In genomic region chr6:106094964-106095335, GRCh38 we compare ENCODE assay signal across 21 cellular contexts. TPM values are rescaled to one million over a fixed set of nuclear protein-coding genes. Genes with fewer than 3 reads are reported as not detected.
DNase-seq lines count a peak whose midpoint lies in the region; ATAC-seq and TF ChIP-seq lines count a peak whose summit lies in the region.
"Had no signal": no experiment of that assay in that cellular context is flagged by ENCODE, and none has a peak within 500 bp of the region (broad histone marks: within the 10 kb centered on the region; RNA-seq: fewer than 3 reads in every experiment).

No MANE protein-coding gene starts in this region.

- peak overlapping the region; percentile 97 for H3K27ac ChIP-seq in epithelial cell of prostate
- peak overlapping the region in 3 of 4 donors; percentile 20 to 87 (median 41) for H3K27ac ChIP-seq in transverse colon
- H3K27ac ChIP-seq: brain microvascular endothelial cell, ovary had no signal

- no peak for TF ChIP-seq POLR2A in transverse colon (IDR thresholded peaks at IDR 0.05)

- H3K27ac Mint-ChIP-seq in activated T-cell treated with anti-CD3 and anti-CD28 coated beads, Interleukin-2, amount 50 U/mL, for 24 hours: peak overlapping the region; percentile 65
- peak overlapping the region; percentile 98 for H3K27ac Mint-ChIP-seq in T-helper 17 cell
- H3K27ac Mint-ChIP-seq: WTC11 had no signal

- peaks cover 63% of the 10 kb centered on the region for H3K36me3 Mint-ChIP-seq in activated T-cell treated with anti-CD3 and anti-CD28 coated beads, Interleukin-2, amount 50 U/mL, for 24 hours (ENCODE audit: low read depth)
- peaks cover 7% of the 10 kb centered on the region for H3K36me3 Mint-ChIP-seq in T-helper 17 cell (ENCODE audit: low read depth)
- H3K36me3 Mint-ChIP-seq: WTC11 had no signal

- 78 to 96% methylated on average over 2 of the region's 2 CpGs for WGBS in transverse colon (ENCODE audit: low coverage in 1 of 2), 2 donors

- peak overlapping the region; percentile 28 for H3K4me3 Mint-ChIP-seq in activated T-cell treated with anti-CD3 and anti-CD28 coated beads, Interleukin-2, amount 50 U/mL, for 24 hours
- H3K4me3 Mint-ChIP-seq in T-helper 17 cell: peak overlapping the region; percentile 75
- H3K4me3 Mint-ChIP-seq: WTC11 had no signal

- in situ Hi-C loops in transverse colon (cut with MboI; ENCODE audit: low pct_ligation_motif_present in 1 of 4, low pct_unique_long_range_greater_than_20kb in 1 of 4, low sequenced_read_pairs in 3 of 4): loop anchor here in 1 of 4 donors (25.0 kb wide), 1 partner anchor 608 kb away; no protein-coding TSS in a partner anchor

- intact Hi-C loops in transverse colon (cut with DNase I; ENCODE audit: low total_unique reads): no loop called here

- peaks cover 0 to 21% (median 13%) of the 10 kb centered on the region in 4 donors for H3K4me1 ChIP-seq in transverse colon

- peaks cover 5% of the 10 kb centered on the region for H3K27me3 ChIP-seq in transverse colon
- no peaks in the 10 kb centered on the region for H3K27me3 ChIP-seq in MG63
- H3K27me3 ChIP-seq: brain microvascular endothelial cell, ovary had no signal

- H3K9me3 Mint-ChIP-seq in activated T-cell treated with anti-CD3 and anti-CD28 coated beads, Interleukin-2, amount 50 U/mL, for 24 hours: no peaks in the 10 kb centered on the region
- H3K9me3 Mint-ChIP-seq: WTC11 had no signal

- TF ChIP-seq CTCF in transverse colon (IDR thresholded peaks at IDR 0.05): no peak

- no peaks in the 10 kb centered on the region for H3K36me3 ChIP-seq in transverse colon
- no peaks in the 10 kb centered on the region for H3K36me3 ChIP-seq in MG63
- H3K36me3 ChIP-seq: brain microvascular endothelial cell, HAP-1, ovary had no signal

- no peaks in the 10 kb centered on the region for H3K9me3 ChIP-seq in T-helper 17 cell (ENCODE audit: control insufficient read depth, low read length, poor library complexity, severe bottlenecking)
- H3K9me3 ChIP-seq in transverse colon: no peaks in the 10 kb centered on the region
- no peaks in the 10 kb centered on the region for H3K9me3 ChIP-seq in MG63
- H3K9me3 ChIP-seq: HAP-1, ovary had no signal

- no peak overlapping the region for H3K4me3 ChIP-seq in transverse colon
- H3K4me3 ChIP-seq in MG63: no peak overlapping the region
- H3K4me3 ChIP-seq: HAP-1, K562, ovary had no signal

- no peak for TF ChIP-seq EP300 in transverse colon (IDR thresholded peaks at IDR 0.05; ENCODE audit: low read depth)

- peaks cover 15% of the 10 kb centered on the region for H3K27me3 Mint-ChIP-seq in activated T-cell treated with anti-CD3 and anti-CD28 coated beads, Interleukin-2, amount 50 U/mL, for 24 hours
- H3K27me3 Mint-ChIP-seq in T-helper 17 cell: peaks cover 5% of the 10 kb centered on the region

- H3K4me1 Mint-ChIP-seq in activated T-cell treated with anti-CD3 and anti-CD28 coated beads, Interleukin-2, amount 50 U/mL, for 24 hours (ENCODE audit: low read depth): peaks cover 83% of the 10 kb centered on the region
- peaks cover 56% of the 10 kb centered on the region for H3K4me1 Mint-ChIP-seq in T-helper 17 cell

- DNase-seq in activated T-cell treated with anti-CD3 and anti-CD28 coated beads, Interleukin-2, amount 50 U/mL, for 24 hours: no peak
- DNase-seq in activated T-cell treated with anti-CD3 and anti-CD28 coated beads, Interleukin-2, amount 50 U/mL, for 1 hour: no peak
- DNase-seq in T-helper 17 cell (no peak), epithelial cell of prostate (ENCODE audit: low read depth, low spot score) (no peak), transverse colon (no peak), RKO (ENCODE audit: low spot score) (no peak), NCI-H526 treated with DMSO at 0.1 percent for 48 hours (lab: John Stamatoyannopoulos, UW) (no peak), MG63 (no peak)
- DNase-seq: activated CD4-positive, alpha-beta T cell treated with anti-CD3 and anti-CD28 coated beads, Interleukin-2, amount 50 U/mL, for 48 hours; brain microvascular endothelial cell; glutamatergic neuron; mesenchymal stem cell; NCI-H1436 treated with DMSO at 0.1 percent for 48 hours; NCI-H524; ovary; right cardiac atrium; T-helper 9 cell had no signal

- ATAC-seq in T-helper 17 cell: no peak
- ATAC-seq: K562, right cardiac atrium, WTC11 had no signal

RNA-seq across cellular contexts. Expression of gene PRDM1, which starts 8.8 kb away (rescaled TPM):
- total RNA-seq in T-helper 17 cell: 100 to 1,000 TPM; 122 to 141 TPM
- 10 to 100 TPM in 3 of 4 donors, 1 to 10 TPM in 1; 2.4 to 32.4 (median 18.6) TPM for total RNA-seq in transverse colon
- total RNA-seq in MG63 (2014; rRNA removed; shearing (Covaris generic); ENCODE audit: low replicate concordance): not detected in 2 replicates
- total RNA-seq: A673 had no signal
